ENCODE assay signal across 7 cellular contexts in genomic region chr19:2271516-2272103, GRCh38. TPM values are rescaled to one million over a fixed set of nuclear protein-coding genes. Genes with fewer than 3 reads are reported as not detected.
A peak's percentile ranks its signal among the peaks of the same experiment; 100 is the strongest.
DNase-seq lines count a peak whose midpoint lies in the region; FAIRE-seq and TF ChIP-seq lines count a peak whose summit lies in the region.

No MANE protein-coding gene starts in this region.

- CTCF ChIA-PET in SK-N-SH (lab: Yijun Ruan, JAX) = interaction anchor here (1.0 to 11.9 kb wide), 6 partner anchors 10 to 41 kb away, joined by 4 to 284 read pairs (median 49); partner anchors contain the start of genes LINGO3, PLEKHJ1 and SF3A2

- no peak overlapping the region for H2BK15ac ChIP-seq in H9 (ENCODE audit: low read depth, low read length)

- H3K36me3 ChIP-seq in SK-N-SH (replicated peaks in 1 of 2; ENCODE audit: control insufficient read depth in 1 of 2, insufficient read depth in 2 of 2, low read length in 1 of 2) (peaks cover 17 to 26% of the 10 kb centered on the region in 2 experiments), endocrine pancreas (ENCODE audit: control insufficient read depth, insufficient read depth, low read length) (peaks cover 7% of the 10 kb centered on the region), neural progenitor cell (no peaks in the 10 kb centered on the region)

- in situ Hi-C loops in KBM-7 (cut with MboI; ENCODE audit: low pct_unique_long_range_greater_than_20kb, low sequenced_read_pairs) = no loop called here

- no peak overlapping the region; the same call in 1 of the 2 replicates for H3K14ac ChIP-seq in H9 (ENCODE audit: insufficient read depth, low read length)

- H3K36me3 Mint-ChIP-seq in H9 (ENCODE audit: insufficient read depth in 1 of 3, low read depth in 3 of 3) (peaks cover 21 to 42% (median 28%) of the 10 kb centered on the region in 3 experiments), neural progenitor cell (peaks cover 5% of the 10 kb centered on the region)

- no peak overlapping the region for H4K8ac ChIP-seq in H9 (replicated peaks; ENCODE audit: insufficient read length, low read depth, low read length)

- H3K27ac ChIP-seq in H9 (ENCODE audit: insufficient read length, low read depth, low read length) (no peak overlapping the region), SK-N-SH (ENCODE audit: low read depth in 2 of 2, low read length in 1 of 2) (peak overlapping the region in 1 of 2 experiments; percentile 87; a peak in 2 of 4 replicates), neural progenitor cell (no peak overlapping the region)

- H2BK20ac ChIP-seq in H9 (ENCODE audit: low read depth, low read length, poor library complexity, severe bottlenecking) = no peak overlapping the region

- H3K4me3 Mint-ChIP-seq in H9 (peak overlapping the region; percentile 91 to 97), neural progenitor cell (peak overlapping the region; percentile 87)

- TF ChIP-seq CTCF in H9 (conservative IDR thresholded peaks at IDR 0.05) (no peak), SK-N-SH (IDR thresholded peaks at IDR 0.05) (no peak), neural progenitor cell (IDR thresholded peaks at IDR 0.05) (no peak)

- POLR2A ChIA-PET in SK-N-SH (lab: Yijun Ruan, JAX) = interaction anchor here (1.1 to 3.5 kb wide), 5 partner anchors 17 to 116 kb away, joined by 3 to 28 read pairs (median 4); partner anchors contain the start of gene PLEKHJ1

- H3K23me2 ChIP-seq in H9 (ENCODE audit: insufficient read length, low read depth, low read length, poor library complexity, severe bottlenecking) = peaks cover 4% of the 10 kb centered on the region

- H3K4me1 ChIP-seq in H9 (ENCODE audit: insufficient read depth, low read length) = 0 out of 2 replicates have a peak, but pooled peaks cover 2% of the 10 kb centered on the region
- peaks cover 8 to 31% of the 10 kb centered on the region in 2 experiments; a peak in 3 of 4 replicates for H3K4me1 ChIP-seq in SK-N-SH (ENCODE audit: control insufficient read depth in 1 of 2, insufficient read depth in 2 of 2, low read depth in 1 of 2, low read length in 1 of 2)
- H3K4me1 ChIP-seq in endocrine pancreas (ENCODE audit: control insufficient read depth, insufficient read depth, low read length) = no peaks in the 10 kb centered on the region
- peaks cover 17% of the 10 kb centered on the region for H3K4me1 ChIP-seq in neural progenitor cell

- H3K9me3 ChIP-seq in H9 (ENCODE audit: control insufficient read depth, low read depth, low read length) = no peaks in the 10 kb centered on the region
- H3K9me3 ChIP-seq in SK-N-SH = no peaks in the 10 kb centered on the region
- no peaks in the 10 kb centered on the region for H3K9me3 ChIP-seq in endocrine pancreas (ENCODE audit: control insufficient read depth, low read length)
- no peaks in the 10 kb centered on the region for H3K9me3 ChIP-seq in neural progenitor cell (ENCODE audit: low read depth)

- no peak overlapping the region for H2BK5ac ChIP-seq in H9 (ENCODE audit: insufficient read length, low read length)

- DNase-seq in H9 (peak; percentile 34), SK-N-SH (no peak), neural progenitor cell (ENCODE audit: low spot score) (peak; percentile 26), frontal cortex (ENCODE audit: low spot score in 2 of 2) (no peak), KBM-7 (no peak), NCI-H82 (lab: John Stamatoyannopoulos, UW) (no peak)

- no peak overlapping the region for H3K23ac ChIP-seq in H9 (ENCODE audit: insufficient read length, low read depth, low read length)

- H3K27me3 ChIP-seq in H9 (ENCODE audit: insufficient read depth, low read length) (no peaks in the 10 kb centered on the region), SK-N-SH (ENCODE audit: insufficient read depth) (no peaks in the 10 kb centered on the region), endocrine pancreas (ENCODE audit: control insufficient read depth, insufficient read depth, low read length) (no peaks in the 10 kb centered on the region), neural progenitor cell (no peaks in the 10 kb centered on the region)

- peak overlapping the region; percentile 61 for H3K4me2 ChIP-seq in H9 (ENCODE audit: insufficient read depth, insufficient read length, low read length)
- peak overlapping the region; percentile 90 for H3K4me2 ChIP-seq in SK-N-SH
- peak overlapping the region; percentile 87 for H3K4me2 ChIP-seq in neural progenitor cell

- peaks cover 24% of the 10 kb centered on the region; the same call in 1 of the 2 replicates for H3K79me2 ChIP-seq in H9 (ENCODE audit: insufficient read depth, low read length)
- H3K79me2 ChIP-seq in SK-N-SH (ENCODE audit: insufficient read depth) = peaks cover 60% of the 10 kb centered on the region
- peaks cover 57% of the 10 kb centered on the region for H3K79me2 ChIP-seq in neural progenitor cell (ENCODE audit: low read depth)

- H3T11ph ChIP-seq in H9 (ENCODE audit: low read length) = no peak overlapping the region

- WGBS in H9 (ENCODE audit: extremely low coverage, insufficient read length, low lambda C conversion rate) = no CpG with 5 or more reads among the region's 27 CpGs
- 40% methylated on average over 21 of the region's 27 CpGs for WGBS in SK-N-SH (ENCODE audit: low lambda C conversion rate)

- no peak for FAIRE-seq in frontal cortex (lab: Jason Lieb, UNC)

- H3F3A ChIP-seq in SK-N-SH (replicated peaks; ENCODE audit: insufficient read depth) (peaks cover 23% of the 10 kb centered on the region), neural progenitor cell (ENCODE audit: low read depth) (peaks cover 38% of the 10 kb centered on the region)

- peak overlapping the region; percentile 70 for H3K9ac ChIP-seq in H9 (ENCODE audit: extremely low read depth, insufficient read length, low read length)
- H3K9ac ChIP-seq in SK-N-SH = peak overlapping the region; percentile 99
- H3K9ac ChIP-seq in endocrine pancreas (ENCODE audit: control insufficient read depth, insufficient read depth, low read length) = peak overlapping the region; percentile 90
- H3K9ac ChIP-seq in neural progenitor cell = no peak overlapping the region

- no peak for TF ChIP-seq EP300 in SK-N-SH (IDR thresholded peaks at IDR 0.05; ENCODE audit: borderline replicate concordance in 1 of 2, low read depth in 1 of 2, low read length in 1 of 2)

- H3K18ac ChIP-seq in H9 (ENCODE audit: insufficient read length, low read depth, low read length) = no peak overlapping the region

- H2BK12ac ChIP-seq in H9 (ENCODE audit: insufficient read length, low read depth, low read length) = no peak overlapping the region

- H3K79me1 ChIP-seq in H9 (ENCODE audit: insufficient read depth, low read depth, low read length, poor library complexity, severe bottlenecking) = no peaks in the 10 kb centered on the region

- H4K91ac ChIP-seq in H9 (ENCODE audit: insufficient read length, low read depth, low read length) = no peak overlapping the region

- H3K4ac ChIP-seq in H9 (ENCODE audit: low read depth, low read length) = no peak overlapping the region

- H3K9me3 Mint-ChIP-seq in H9 (no peaks in the 10 kb centered on the region; a peak in 3 of 5 replicates), neural progenitor cell (peaks cover 1% of the 10 kb centered on the region)

- H4K20me1 ChIP-seq in H9 (ENCODE audit: control insufficient read depth, insufficient read depth, insufficient read length) (peaks cover 2% of the 10 kb centered on the region), SK-N-SH (ENCODE audit: insufficient read depth) (peaks cover 59% of the 10 kb centered on the region), neural progenitor cell (ENCODE audit: low read depth) (peaks cover 60% of the 10 kb centered on the region)

- no peak for TF ChIP-seq RAD21 in SK-N-SH (IDR thresholded peaks at IDR 0.05; ENCODE audit: low read length)

- H2AFZ ChIP-seq in H9 (ENCODE audit: low read length) (no peak overlapping the region), SK-N-SH (ENCODE audit: low read depth) (no peak overlapping the region), neural progenitor cell (replicated peaks) (no peak overlapping the region)

- H2AK5ac ChIP-seq in H9 (ENCODE audit: insufficient read length, low read length) = no peak overlapping the region

- no peak overlapping the region for H3K56ac ChIP-seq in H9 (ENCODE audit: insufficient read length, low read depth, low read length)

- H3K27me3 Mint-ChIP-seq in H9 (ENCODE audit: low read depth) (peaks cover 6% of the 10 kb centered on the region; the same call in 1 of the 2 replicates), neural progenitor cell (ENCODE audit: insufficient read depth, low read depth) (peaks cover 9% of the 10 kb centered on the region)

- H2BK120ac ChIP-seq in H9 (ENCODE audit: low read depth, low read length, poor library complexity, severe bottlenecking) = no peak overlapping the region

- no peaks in the 10 kb centered on the region for H3K9me2 ChIP-seq in SK-N-SH

- H3K27ac Mint-ChIP-seq in H9 (peak overlapping the region; percentile 89 to 97 (median 94); a peak in 6 of 7 replicates), neural progenitor cell (no peak overlapping the region)

- H3K4me1 Mint-ChIP-seq in H9 (peaks cover 22 to 32% of the 10 kb centered on the region in 2 experiments), neural progenitor cell (peaks cover 32% of the 10 kb centered on the region)

- H4K5ac ChIP-seq in H9 (ENCODE audit: insufficient read length, low read depth, low read length) = no peak overlapping the region

- H3K4me3 ChIP-seq in SK-N-SH (ENCODE audit: low read depth in 2 of 2, low read length in 1 of 2) (peak overlapping the region; percentile 91 to 100), endocrine pancreas (ENCODE audit: control insufficient read depth, insufficient read depth, low read length) (no peak overlapping the region), neural progenitor cell (peak overlapping the region; percentile 84)

RNA-seq across cellular contexts. Expression of gene PEAK3, which starts 10.4 kb away (rescaled TPM):
- total RNA-seq in H9 (2021) (not detected in 2 replicates), neural progenitor cell (ENCODE audit: low replicate concordance) (not detected in 2 replicates), frontal cortex (under 0.01 TPM)
- polyA plus RNA-seq in SK-N-SH (2012; rRNA removed) = not detected in 2 replicates
- not detected in 2 replicates for polyA plus RNA-seq in SK-N-SH (2012; cell fraction: cytosol; rRNA removed)
- not detected in 2 replicates for polyA plus RNA-seq in SK-N-SH (2012; cell fraction: nucleus; rRNA removed)

RNA-seq across cellular contexts. Expression of gene JSRP1, which starts 15.4 kb away (rescaled TPM):
- total RNA-seq in H9 (2021) (0.90 and 1.1 TPM in 2 replicates), neural progenitor cell (ENCODE audit: low replicate concordance) (0.12 TPM in 1 of 2 replicates, not detected in the other), frontal cortex (2.0 TPM)
- 0.76 and 0.88 TPM in 2 replicates for polyA plus RNA-seq in SK-N-SH (2012; rRNA removed)
- polyA plus RNA-seq in SK-N-SH (2012; cell fraction: cytosol; rRNA removed) = 0.58 and 0.66 TPM in 2 replicates
- polyA plus RNA-seq in SK-N-SH (2012; cell fraction: nucleus; rRNA removed) = 0.75 and 1.8 TPM in 2 replicates

RNA-seq across cellular contexts. Expression of gene AMH, which starts 22.5 kb away (rescaled TPM):
- total RNA-seq in H9 (2021) = 70.2 and 70.7 TPM in 2 replicates
- 16.0 and 18.1 TPM in 2 replicates for polyA plus RNA-seq in SK-N-SH (2012; rRNA removed)
- polyA plus RNA-seq in SK-N-SH (2012; cell fraction: cytosol; rRNA removed) = 1.4 and 2.7 TPM in 2 replicates
- 255 and 564 TPM in 2 replicates for polyA plus RNA-seq in SK-N-SH (2012; cell fraction: nucleus; rRNA removed)
- total RNA-seq in neural progenitor cell (ENCODE audit: low replicate concordance) = 3.5 and 22.4 TPM in 2 replicates
- 0.82 TPM for total RNA-seq in frontal cortex

RNA-seq across cellular contexts. Expression of gene SF3A2, which starts 35.0 kb away (rescaled TPM):
- 166 and 167 TPM in 2 replicates for total RNA-seq in H9 (2021)
- polyA plus RNA-seq in SK-N-SH (2012; rRNA removed) = 35.0 and 55.8 TPM in 2 replicates
- polyA plus RNA-seq in SK-N-SH (2012; cell fraction: cytosol; rRNA removed) = 18.7 and 29.3 TPM in 2 replicates
- 271 and 351 TPM in 2 replicates for polyA plus RNA-seq in SK-N-SH (2012; cell fraction: nucleus; rRNA removed)
- total RNA-seq in neural progenitor cell (ENCODE audit: low replicate concordance) = 14.4 and 50.7 TPM in 2 replicates
- 23.2 TPM for total RNA-seq in frontal cortex

RNA-seq across cellular contexts. Expression of gene PLEKHJ1, which starts 35.5 kb away (rescaled TPM):
- 139 and 148 TPM in 2 replicates for total RNA-seq in H9 (2021)
- 128 and 151 TPM in 2 replicates for polyA plus RNA-seq in SK-N-SH (2012; rRNA removed)
- polyA plus RNA-seq in SK-N-SH (2012; cell fraction: cytosol; rRNA removed) = 82.0 and 106 TPM in 2 replicates
- polyA plus RNA-seq in SK-N-SH (2012; cell fraction: nucleus; rRNA removed) = 251 and 261 TPM in 2 replicates
- total RNA-seq in neural progenitor cell (ENCODE audit: low replicate concordance) = 77.6 and 145 TPM in 2 replicates
- total RNA-seq in frontal cortex = 40.8 TPM

Comparison
In these comparisons a context has a peak if more than half of its experiments do, and no peak if none do; other contexts are left out.
1. DNase-seq: peak in H9 (single experiment) and neural progenitor cell (single experiment); none in SK-N-SH (single experiment), frontal cortex (0 of 2), KBM-7 (single experiment) and NCI-H82 (single experiment).
2. Peak in every context shown above with its lines, with median percentiles within 50 percentile points of each other: H3K4me2 ChIP-seq.